11 cellular contexts compared by ENCODE assay signal in genomic region chr5:88875609-88876234, GRCh38.
DNase-seq lines count a peak whose midpoint lies in the region; ATAC-seq, FAIRE-seq and TF ChIP-seq lines count a peak whose summit lies in the region.
"Had no signal": no experiment of that assay in that cellular context is flagged by ENCODE, and none has a peak within 500 bp of the region (broad histone marks: within the 10 kb centered on the region; RNA-seq: fewer than 3 reads in every experiment).

No MANE protein-coding gene starts in this region.

- no peak overlapping the region for H3K4me3 ChIP-seq in fibroblast of pulmonary artery (replicated peaks; ENCODE audit: low read depth, low read length)

- no peaks in the 10 kb centered on the region for H3K36me3 Mint-ChIP-seq in stimulated activated naive CD8-positive, alpha-beta T cell treated with anti-CD3 and anti-CD28 coated beads, Interleukin-15, Interleukin-2, amounts not matched to agents 100 ng/mL and 50 ng/mL, for 24 hours (ENCODE audit: low read depth)

- peaks cover 18% of the 10 kb centered on the region for H3K4me1 Mint-ChIP-seq in stimulated activated naive CD8-positive, alpha-beta T cell treated with anti-CD3 and anti-CD28 coated beads, Interleukin-15, Interleukin-2, amounts not matched to agents 100 ng/mL and 50 ng/mL, for 24 hours (ENCODE audit: low read depth)

- no peaks in the 10 kb centered on the region for H3K9me3 Mint-ChIP-seq in stimulated activated naive CD8-positive, alpha-beta T cell treated with anti-CD3 and anti-CD28 coated beads, Interleukin-15, Interleukin-2, amounts not matched to agents 100 ng/mL and 50 ng/mL, for 24 hours
- H3K9me3 Mint-ChIP-seq: T-helper 2 cell treated with Interferon-gamma antibody and Interleukin-4, amounts not matched to agents 5 μg/mL and 100 μg/mL, for 36 hours had no signal

- H3K4me3 Mint-ChIP-seq in stimulated activated naive CD8-positive, alpha-beta T cell treated with anti-CD3 and anti-CD28 coated beads, Interleukin-15, Interleukin-2, amounts not matched to agents 100 ng/mL and 50 ng/mL, for 24 hours: peak overlapping the region; percentile 26
- H3K4me3 Mint-ChIP-seq: T-helper 2 cell treated with Interferon-gamma antibody and Interleukin-4, amounts not matched to agents 5 μg/mL and 100 μg/mL, for 36 hours had no signal

- FAIRE-seq in HTR-8/SVneo (lab: Jason Lieb, UNC): no peak

- no peak overlapping the region for H3K27ac Mint-ChIP-seq in stimulated activated naive CD8-positive, alpha-beta T cell treated with anti-CD3 and anti-CD28 coated beads, Interleukin-15, Interleukin-2, amounts not matched to agents 100 ng/mL and 50 ng/mL, for 24 hours
- H3K27ac Mint-ChIP-seq: T-helper 2 cell treated with Interferon-gamma antibody and Interleukin-4, amounts not matched to agents 5 μg/mL and 100 μg/mL, for 36 hours had no signal

- no peak for TF ChIP-seq CTCF in fibroblast of pulmonary artery (IDR thresholded peaks at IDR 0.05; ENCODE audit: low read length, missing control alignments)

- H3K27me3 Mint-ChIP-seq in stimulated activated naive CD8-positive, alpha-beta T cell treated with anti-CD3 and anti-CD28 coated beads, Interleukin-15, Interleukin-2, amounts not matched to agents 100 ng/mL and 50 ng/mL, for 24 hours: peaks cover 36% of the 10 kb centered on the region

- no peak for DNase-seq in stimulated activated naive CD8-positive, alpha-beta T cell treated with anti-CD3 and anti-CD28 coated beads, Interleukin-15, Interleukin-2, amounts not matched to agents 100 U/mL and 50 U/mL, for 24 hours
- peak; percentile 62 for DNase-seq in NAMALWA (ENCODE audit: low spot score)
- DNase-seq in fibroblast of pulmonary artery (ENCODE audit: low read depth): peak; percentile 34
- no peak for DNase-seq in HTR-8/SVneo (ENCODE audit: insufficient read length, low spot score)
- DNase-seq in effector CD8-positive, alpha-beta T cell (lab: John Stamatoyannopoulos, UW): no peak
- DNase-seq in NCI-H2107 treated with DMSO at 0.1 percent for 48 hours (lab: John Stamatoyannopoulos, UW; ENCODE audit: unreplicated experiment): no peak
- no peak for DNase-seq in NCI-H1694 treated with DMSO at 0.1 percent for 48 hours (lab: John Stamatoyannopoulos, UW)
- DNase-seq: BE2C, nucleus accumbens had no signal

- ATAC-seq in stimulated activated naive CD8-positive, alpha-beta T cell treated with anti-CD3 and anti-CD28 coated beads, Interleukin-15, Interleukin-2, amounts not matched to agents 100 U/mL and 50 U/mL, for 24 hours: no peak

Comparison
In these comparisons a context has a peak if more than half of its experiments do, and no peak if none do; other contexts are left out.
1. DNase-seq: peak in NAMALWA (single experiment) and fibroblast of pulmonary artery (single experiment); none in stimulated activated naive CD8-positive, alpha-beta T cell treated with anti-CD3 and anti-CD28 coated beads, Interleukin-15, Interleukin-2, amounts not matched to agents 100 U/mL and 50 U/mL, for 24 hours (single experiment), HTR-8/SVneo (single experiment), effector CD8-positive, alpha-beta T cell (single experiment), NCI-H2107 treated with DMSO at 0.1 percent for 48 hours (single experiment) and NCI-H1694 treated with DMSO at 0.1 percent for 48 hours (single experiment).